28 cellular contexts compared by ENCODE assay signal in genomic region chr1:85102479-85102878, GRCh38. TPM values are rescaled to one million over a fixed set of nuclear protein-coding genes. Genes with fewer than 3 reads are reported as not detected.
"Had no signal": no experiment of that assay in that cellular context is flagged by ENCODE, and none has a peak within 500 bp of the region (broad histone marks: within the 10 kb centered on the region; RNA-seq: fewer than 3 reads in every experiment).

No MANE protein-coding gene starts in this region.

- H3K36me3 ChIP-seq: colonic mucosa, esophagus squamous epithelium, WERI-Rb-1 had no signal

- H3K9me3 ChIP-seq: body of pancreas, colonic mucosa, esophagus squamous epithelium had no signal

- H3K4me1 ChIP-seq: colonic mucosa, esophagus squamous epithelium had no signal

- ATAC-seq: activated CD4-positive, CD25-positive, alpha-beta regulatory T cell treated with anti-CD3 and anti-CD28 coated beads, Interleukin-2, amount 50 U/mL, for 24 hours; activated CD8-positive, alpha-beta T cell treated with anti-CD3 and anti-CD28 coated beads for 36 hours; activated T-cell treated with anti-CD3 and anti-CD28 coated beads, Interleukin-2, amount 50 U/mL, for 4 hours; activated T-helper 17 cell treated with anti-CD3 and anti-CD28 coated beads, Interleukin-2, amount 50 U/mL, for 72 hours; body of pancreas had no signal

- DNase-seq: activated B cell treated with CpG ODN at 0.5 μM for 24 hours; activated CD4-positive, alpha-beta T cell treated with anti-CD3 and anti-CD28 coated beads for 48 hours; activated CD4-positive, alpha-beta T cell treated with anti-CD3 and anti-CD28 coated beads, Interleukin-2, amount 50 U/mL, for 1 hour; activated CD4-positive, alpha-beta T cell treated with anti-CD3 and anti-CD28 coated beads, Interleukin-2, amount 50 U/mL, for 48 hours; activated CD8-positive, alpha-beta memory T cell treated with anti-CD3 and anti-CD28 coated beads for 24 hours; activated CD8-positive, alpha-beta T cell treated with anti-CD3 and anti-CD28 coated beads for 36 hours; activated effector memory CD4-positive, alpha-beta T cell treated with Interleukin-2 at 50 U/mL for 16 hours; activated gamma-delta T cell treated with Interleukin-2 at 50 U/mL for 16 hours; activated naive CD4-positive, alpha-beta T cell treated with anti-CD3 and anti-CD28 coated beads, Interleukin-2, amount 50 U/mL, for 16 hours; activated naive CD4-positive, alpha-beta T cell treated with Interleukin-2 at 50 U/mL for 16 hours; activated T-cell treated with anti-CD3 and anti-CD28 coated beads, Interleukin-2, amount 50 U/mL, for 4 hours; amygdala; aorta; body of pancreas; caudate nucleus; colonic mucosa; effector memory CD4-positive, alpha-beta T cell; endodermal cell; esophagus squamous epithelium; foreskin melanocyte; head of caudate nucleus; T-helper 2 cell; WERI-Rb-1 had no signal

- H3K27ac ChIP-seq: body of pancreas, colonic mucosa, epithelial cell of prostate, esophagus squamous epithelium, WERI-Rb-1 had no signal

- H3K4me3 ChIP-seq: body of pancreas, colonic mucosa, esophagus squamous epithelium had no signal

- H3K27me3 ChIP-seq: body of pancreas, colonic mucosa, esophagus squamous epithelium had no signal

RNA-seq across cellular contexts. Expression of gene MCOLN3, which starts 54.2 kb away (rescaled TPM):
- total RNA-seq: chondrocyte, dermis microvascular lymphatic vessel endothelial cell had no signal
